2 cellular contexts compared by ENCODE assay signal in the genomic region with DNA sequence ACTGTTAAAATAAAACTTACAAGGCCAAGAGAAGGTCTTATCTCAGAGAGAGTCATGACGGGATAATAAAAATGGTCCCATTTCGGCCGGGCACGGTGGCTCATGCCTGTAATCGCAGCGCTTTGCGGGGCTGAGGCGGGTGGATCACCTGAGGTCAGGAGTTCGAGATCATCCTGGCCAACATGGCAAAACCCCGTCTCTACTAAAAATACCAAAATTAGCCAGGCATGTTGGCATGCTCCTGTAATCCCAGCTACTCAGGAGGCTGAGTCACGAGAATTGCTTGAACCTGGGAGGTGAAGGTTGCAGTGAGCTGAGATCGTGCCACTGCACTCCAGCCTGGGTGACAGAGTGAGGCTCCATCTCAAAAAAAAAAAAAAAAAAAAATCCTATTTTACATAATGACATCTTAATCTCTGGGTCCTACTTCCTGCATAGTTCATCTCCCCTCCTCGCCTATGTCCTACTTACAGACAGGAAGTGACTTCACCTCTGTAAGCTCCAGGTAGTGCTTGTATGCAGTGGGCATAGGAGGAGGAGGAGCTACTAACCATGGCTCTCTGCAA.
TF ChIP-seq lines count a peak whose summit lies in the region.

No MANE protein-coding gene starts in this region.

TF ChIP-seq in A549, 52 proteins besides CTCF, POLR2A, EP300 and RAD21:
- TF ChIP-seq, protein P1, sequence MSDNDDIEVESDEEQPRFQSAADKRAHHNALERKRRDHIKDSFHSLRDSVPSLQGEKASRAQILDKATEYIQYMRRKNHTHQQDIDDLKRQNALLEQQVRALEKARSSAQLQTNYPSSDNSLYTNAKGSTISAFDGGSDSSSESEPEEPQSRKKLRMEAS (IDR thresholded peaks at IDR 0.05), result 0 out of 2 replicates have a peak, but pooled peaks have one; percentile 9

TF ChIP-seq in HEK293, 187 proteins besides CTCF, POLR2A, EP300 and RAD21 (continues in another document):
- peak; percentile 84; the same call in 1 of the 2 replicates for TF ChIP-seq ZNF792 (tag by site-specific recombination; IDR thresholded peaks at IDR 0.05)
- TF ChIP-seq, protein P2, sequence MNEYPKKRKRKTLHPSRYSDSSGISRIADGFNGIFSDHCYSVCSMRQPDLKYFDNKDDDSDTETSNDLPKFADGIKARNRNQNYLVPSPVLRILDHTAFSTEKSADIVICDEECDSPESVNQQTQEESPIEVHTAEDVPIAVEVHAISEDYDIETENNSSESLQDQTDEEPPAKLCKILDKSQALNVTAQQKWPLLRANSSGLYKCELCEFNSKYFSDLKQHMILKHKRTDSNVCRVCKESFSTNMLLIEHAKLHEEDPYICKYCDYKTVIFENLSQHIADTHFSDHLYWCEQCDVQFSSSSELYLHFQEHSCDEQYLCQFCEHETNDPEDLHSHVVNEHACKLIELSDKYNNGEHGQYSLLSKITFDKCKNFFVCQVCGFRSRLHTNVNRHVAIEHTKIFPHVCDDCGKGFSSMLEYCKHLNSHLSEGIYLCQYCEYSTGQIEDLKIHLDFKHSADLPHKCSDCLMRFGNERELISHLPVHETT (tag by site-specific recombination; IDR thresholded peaks at IDR 0.05), result peak; percentile 87; the same call in 1 of the 2 replicates
- TF ChIP-seq ZNF600 (tag by site-specific recombination; IDR thresholded peaks at IDR 0.05), result peak; percentile 60; the same call in 1 of the 2 replicates
- peak; percentile 99 for TF ChIP-seq ZNF362 (tag by site-specific recombination; IDR thresholded peaks at IDR 0.05)
- peak; percentile 58; the same call in 1 of the 2 replicates for TF ChIP-seq ZNF280D (tag by site-specific recombination; IDR thresholded peaks at IDR 0.05)
- TF ChIP-seq PRDM10 (tag by site-specific recombination; IDR thresholded peaks at IDR 0.05), result peak; percentile 72
- peak; percentile 94 for TF ChIP-seq ZNF335 (tag by site-specific recombination; conservative IDR thresholded peaks at IDR 0.05)
- 0 out of 2 replicates have a peak, but pooled peaks have one; percentile 67 for TF ChIP-seq ZNF202 (tag by site-specific recombination; IDR thresholded peaks at IDR 0.05; ENCODE audit: borderline replicate concordance)
- TF ChIP-seq, protein P3, sequence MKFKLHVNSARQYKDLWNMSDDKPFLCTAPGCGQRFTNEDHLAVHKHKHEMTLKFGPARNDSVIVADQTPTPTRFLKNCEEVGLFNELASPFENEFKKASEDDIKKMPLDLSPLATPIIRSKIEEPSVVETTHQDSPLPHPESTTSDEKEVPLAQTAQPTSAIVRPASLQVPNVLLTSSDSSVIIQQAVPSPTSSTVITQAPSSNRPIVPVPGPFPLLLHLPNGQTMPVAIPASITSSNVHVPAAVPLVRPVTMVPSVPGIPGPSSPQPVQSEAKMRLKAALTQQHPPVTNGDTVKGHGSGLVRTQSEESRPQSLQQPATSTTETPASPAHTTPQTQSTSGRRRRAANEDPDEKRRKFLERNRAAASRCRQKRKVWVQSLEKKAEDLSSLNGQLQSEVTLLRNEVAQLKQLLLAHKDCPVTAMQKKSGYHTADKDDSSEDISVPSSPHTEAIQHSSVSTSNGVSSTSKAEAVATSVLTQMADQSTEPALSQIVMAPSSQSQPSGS (tag by site-specific recombination; IDR thresholded peaks at IDR 0.05; ENCODE audit: low read depth), result 0 out of 2 replicates have a peak, but pooled peaks have one; percentile 18
- TF ChIP-seq, protein P4, sequence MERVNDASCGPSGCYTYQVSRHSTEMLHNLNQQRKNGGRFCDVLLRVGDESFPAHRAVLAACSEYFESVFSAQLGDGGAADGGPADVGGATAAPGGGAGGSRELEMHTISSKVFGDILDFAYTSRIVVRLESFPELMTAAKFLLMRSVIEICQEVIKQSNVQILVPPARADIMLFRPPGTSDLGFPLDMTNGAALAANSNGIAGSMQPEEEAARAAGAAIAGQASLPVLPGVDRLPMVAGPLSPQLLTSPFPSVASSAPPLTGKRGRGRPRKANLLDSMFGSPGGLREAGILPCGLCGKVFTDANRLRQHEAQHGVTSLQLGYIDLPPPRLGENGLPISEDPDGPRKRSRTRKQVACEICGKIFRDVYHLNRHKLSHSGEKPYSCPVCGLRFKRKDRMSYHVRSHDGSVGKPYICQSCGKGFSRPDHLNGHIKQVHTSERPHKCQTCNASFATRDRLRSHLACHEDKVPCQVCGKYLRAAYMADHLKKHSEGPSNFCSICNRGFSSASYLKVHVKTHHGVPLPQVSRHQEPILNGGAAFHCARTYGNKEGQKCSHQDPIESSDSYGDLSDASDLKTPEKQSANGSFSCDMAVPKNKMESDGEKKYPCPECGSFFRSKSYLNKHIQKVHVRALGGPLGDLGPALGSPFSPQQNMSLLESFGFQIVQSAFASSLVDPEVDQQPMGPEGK (tag by site-specific recombination; IDR thresholded peaks at IDR 0.05), result peak; percentile 66
- peak; percentile 43 for TF ChIP-seq GFI1B (tag by site-specific recombination; IDR thresholded peaks at IDR 0.05)
- peak; percentile 93 for TF ChIP-seq ZBTB1 (tag by site-specific recombination; IDR thresholded peaks at IDR 0.05)
- TF ChIP-seq SP7 (tag by site-specific recombination; IDR thresholded peaks at IDR 0.05), result peak; percentile 75
- peak; percentile 92 for TF ChIP-seq ZNF239 (tag by site-specific recombination; IDR thresholded peaks at IDR 0.05)
- TF ChIP-seq ZBTB17 (tag by site-specific recombination; IDR thresholded peaks at IDR 0.05), result peak; percentile 73
- TF ChIP-seq ZFP69B (tag by site-specific recombination; IDR thresholded peaks at IDR 0.05), result peak; percentile 57; the same call in 1 of the 2 replicates
- TF ChIP-seq ZNF629 (tag by site-specific recombination; IDR thresholded peaks at IDR 0.05), result peak; percentile 84
- peak; percentile 41; the same call in 1 of the 2 replicates for TF ChIP-seq ZBTB8A (tag by site-specific recombination; IDR thresholded peaks at IDR 0.05)
- TF ChIP-seq ZNF24 (tag by site-specific recombination; IDR thresholded peaks at IDR 0.05), result peak; percentile 69; the same call in 1 of the 2 replicates
- TF ChIP-seq ZNF324 (tag by site-specific recombination; IDR thresholded peaks at IDR 0.05), result peak; percentile 60; the same call in 1 of the 2 replicates
- peak; percentile 33; the same call in 1 of the 2 replicates for TF ChIP-seq ZNF366 (tag by site-specific recombination; conservative IDR thresholded peaks at IDR 0.05)
- TF ChIP-seq HIC1 (tag by site-specific recombination; IDR thresholded peaks at IDR 0.05), result peak; percentile 90
- TF ChIP-seq ZNF394 (tag by site-specific recombination; IDR thresholded peaks at IDR 0.05; ENCODE audit: borderline replicate concordance), result peak; percentile 80
- TF ChIP-seq ZXDB (tag by site-specific recombination; IDR thresholded peaks at IDR 0.05), result peak; percentile 67; the same call in 1 of the 2 replicates
- peak; percentile 39; the same call in 1 of the 2 replicates for TF ChIP-seq TSHZ1 (tag by site-specific recombination; IDR thresholded peaks at IDR 0.05; ENCODE audit: borderline replicate concordance)
- TF ChIP-seq OSR2 (tag by site-specific recombination; IDR thresholded peaks at IDR 0.05), result peak; percentile 52; the same call in 1 of the 2 replicates
- TF ChIP-seq ZNF843 (tag by site-specific recombination; IDR thresholded peaks at IDR 0.05), result peak; percentile 24; the same call in 1 of the 2 replicates
